Comparison of ENCODE assay signal across 13 cellular contexts in the genomic region with DNA sequence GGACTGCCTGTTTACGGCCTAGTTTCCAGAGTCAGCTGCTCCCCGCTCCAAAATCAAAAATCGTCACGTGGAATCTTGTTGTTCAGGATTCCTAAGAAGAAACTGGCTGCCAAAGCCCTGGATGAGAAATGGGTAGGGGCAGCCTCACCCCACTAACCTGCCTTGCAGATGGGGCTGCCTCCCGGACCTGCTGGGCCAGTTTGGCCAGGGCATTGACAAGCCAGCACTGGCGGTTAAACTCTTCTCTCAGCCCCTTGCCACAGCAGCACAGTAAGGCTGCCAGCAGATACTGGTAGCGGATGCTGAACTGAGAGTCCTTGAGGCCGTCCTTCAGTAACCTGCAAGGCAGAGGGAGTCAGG. TPM values are rescaled to one million over a fixed set of nuclear protein-coding genes. Genes with fewer than 3 reads are reported as not detected.
DNase-seq lines count a peak whose midpoint lies in the region; ATAC-seq and TF ChIP-seq lines count a peak whose summit lies in the region.
"Had no signal": no experiment of that assay in that cellular context is flagged by ENCODE, and none has a peak within 500 bp of the region (broad histone marks: within the 10 kb centered on the region; RNA-seq: fewer than 3 reads in every experiment).

No MANE protein-coding gene starts in this region.

- H3K27me3 ChIP-seq in heart left ventricle: no peaks in the 10 kb centered on the region
- H3K27me3 ChIP-seq in right atrium auricular region: no peaks in the 10 kb centered on the region
- no peaks in the 10 kb centered on the region for H3K27me3 ChIP-seq in prostate gland (replicated peaks; ENCODE audit: insufficient read depth)
- no peaks in the 10 kb centered on the region for H3K27me3 ChIP-seq in H9 (ENCODE audit: insufficient read depth, low read length)
- H3K27me3 ChIP-seq: cardiac muscle cell, esophagus muscularis mucosa had no signal

- H3K14ac ChIP-seq in H9 (ENCODE audit: insufficient read depth, low read length): no peak overlapping the region

- H3T11ph ChIP-seq in H9 (ENCODE audit: low read length): no peak overlapping the region

- no peak overlapping the region for H3K9ac ChIP-seq in H9 (ENCODE audit: extremely low read depth, insufficient read length, low read length)

- H3K27ac ChIP-seq in heart left ventricle (peak overlapping the region in 11 of 12 donors; percentile 25 to 88 (median 70)), right atrium auricular region (peak overlapping the region in 1 of 2 donors; percentile 51), prostate gland (peak overlapping the region; percentile 82), H9 (ENCODE audit: insufficient read length, low read depth, low read length) (no peak overlapping the region)
- H3K27ac ChIP-seq: cardiac muscle cell had no signal

- H3K4me3 ChIP-seq in heart left ventricle (no peak overlapping the region), right atrium auricular region (no peak overlapping the region), epithelial cell of esophagus (ENCODE audit: low read length) (peak overlapping the region; percentile 7), prostate gland (no peak overlapping the region)
- H3K4me3 ChIP-seq: cardiac muscle cell, esophagus muscularis mucosa had no signal

- H4K5ac ChIP-seq in H9 (ENCODE audit: insufficient read length, low read depth, low read length): no peak overlapping the region

- H3K9me3 Mint-ChIP-seq in H9: no peaks in the 10 kb centered on the region

- H3K4me3 Mint-ChIP-seq in H9: no peak overlapping the region

- no peak overlapping the region for H2BK120ac ChIP-seq in H9 (ENCODE audit: low read depth, low read length, poor library complexity, severe bottlenecking)

- peaks cover under 1% of the 10 kb centered on the region for H4K20me1 ChIP-seq in H9 (ENCODE audit: control insufficient read depth, insufficient read depth, insufficient read length)

- H3K4ac ChIP-seq in H9 (ENCODE audit: low read depth, low read length): no peak overlapping the region

- no peak for TF ChIP-seq CTCF in heart left ventricle (IDR thresholded peaks at IDR 0.05)
- TF ChIP-seq CTCF in right atrium auricular region (IDR thresholded peaks at IDR 0.05): no peak
- no peak for TF ChIP-seq CTCF in epithelial cell of esophagus (IDR thresholded peaks at IDR 0.05; ENCODE audit: insufficient read depth, low read depth, low read length, missing control alignments)
- TF ChIP-seq CTCF in prostate gland (IDR thresholded peaks at IDR 0.05): peak in 1 of 4 experiments; percentile 5
- no peak for TF ChIP-seq CTCF in H9 (conservative IDR thresholded peaks at IDR 0.05)

- H3K27me3 Mint-ChIP-seq in H9 (ENCODE audit: low read depth): no peaks in the 10 kb centered on the region

- H2AFZ ChIP-seq in H9 (ENCODE audit: low read length): no peak overlapping the region

- no peak overlapping the region for H4K8ac ChIP-seq in H9 (replicated peaks; ENCODE audit: insufficient read length, low read depth, low read length)

- no peak overlapping the region for H3K23ac ChIP-seq in H9 (ENCODE audit: insufficient read length, low read depth, low read length)

- ATAC-seq in heart left ventricle (no peak), HG03457 (IDR thresholded peaks at IDR 0.05; ENCODE audit: unreplicated experiment) (no peak)

- no peaks in the 10 kb centered on the region for H3K23me2 ChIP-seq in H9 (ENCODE audit: insufficient read length, low read depth, low read length, poor library complexity, severe bottlenecking)

- H3K4me1 Mint-ChIP-seq in H9: peaks cover 6 to 14% of the 10 kb centered on the region in 2 experiments

- H3K56ac ChIP-seq in H9 (ENCODE audit: insufficient read length, low read depth, low read length): no peak overlapping the region

- H3K27ac Mint-ChIP-seq in H9: no peak overlapping the region

- H3K4me1 ChIP-seq in heart left ventricle: peaks cover 5 to 68% (median 38%) of the 10 kb centered on the region in 12 donors
- peaks cover 0 to 63% of the 10 kb centered on the region in 2 donors for H3K4me1 ChIP-seq in right atrium auricular region
- peaks cover 13% of the 10 kb centered on the region for H3K4me1 ChIP-seq in prostate gland (replicated peaks)
- no peaks in the 10 kb centered on the region; the same call in 1 of the 2 replicates for H3K4me1 ChIP-seq in H9 (ENCODE audit: insufficient read depth, low read length)

- no peak overlapping the region for H4K91ac ChIP-seq in H9 (ENCODE audit: insufficient read length, low read depth, low read length)

- H3K79me1 ChIP-seq in H9 (ENCODE audit: insufficient read depth, low read depth, low read length, poor library complexity, severe bottlenecking): no peaks in the 10 kb centered on the region

- H3K18ac ChIP-seq in H9 (ENCODE audit: insufficient read length, low read depth, low read length): no peak overlapping the region

- 76 to 88% (median 85%) methylated on average over 7 to 8 of the region's 8 CpGs for WGBS in heart left ventricle, 4 donors
- 22% methylated on average over 8 of the region's 8 CpGs for WGBS in prostate gland
- no CpG with 5 or more reads among the region's 8 CpGs for WGBS in H9 (ENCODE audit: extremely low coverage, insufficient read length, low lambda C conversion rate)

- no peak overlapping the region for H2AK5ac ChIP-seq in H9 (ENCODE audit: insufficient read length, low read length)

- H2BK15ac ChIP-seq in H9 (ENCODE audit: low read depth, low read length): no peak overlapping the region

- H3K4me2 ChIP-seq in H9 (ENCODE audit: insufficient read depth, insufficient read length, low read length): no peak overlapping the region

- H3K36me3 Mint-ChIP-seq in H9 (ENCODE audit: insufficient read depth in 1 of 3, low read depth in 3 of 3): peaks cover 16 to 42% (median 28%) of the 10 kb centered on the region in 3 experiments; a peak in 6 of 7 replicates

- H3K9me3 ChIP-seq in heart left ventricle (no peaks in the 10 kb centered on the region), right atrium auricular region (no peaks in the 10 kb centered on the region), prostate gland (no peaks in the 10 kb centered on the region), H9 (ENCODE audit: control insufficient read depth, low read depth, low read length) (no peaks in the 10 kb centered on the region)
- H3K9me3 ChIP-seq: esophagus muscularis mucosa had no signal

- H2BK20ac ChIP-seq in H9 (ENCODE audit: low read depth, low read length, poor library complexity, severe bottlenecking): no peak overlapping the region

- no peak overlapping the region for H2BK5ac ChIP-seq in H9 (ENCODE audit: insufficient read length, low read length)

- H2BK12ac ChIP-seq in H9 (ENCODE audit: insufficient read length, low read depth, low read length): no peak overlapping the region

- DNase-seq in heart left ventricle (no peak), right atrium auricular region (ENCODE audit: low spot score) (no peak), epithelial cell of esophagus (ENCODE audit: low read depth) (peak; percentile 98), prostate gland (ENCODE audit: low spot score) (peak; percentile 95), ureter (ENCODE audit: low spot score) (peak; percentile 90), H9 (no peak), anterior cingulate cortex (lab: John Stamatoyannopoulos, UW) (no peak)
- DNase-seq: activated effector memory CD4-positive, alpha-beta T cell treated with anti-CD3 and anti-CD28 coated beads, Interleukin-2, amount 50 U/mL, for 16 hours; DMS53; NCI-H2081 had no signal

- H3K79me2 ChIP-seq in H9 (ENCODE audit: insufficient read depth, low read length): no peaks in the 10 kb centered on the region

- H3K36me3 ChIP-seq in heart left ventricle: peaks cover 0 to 99% (median 86%) of the 10 kb centered on the region in 9 donors
- peaks cover 63% of the 10 kb centered on the region for H3K36me3 ChIP-seq in right atrium auricular region
- no peaks in the 10 kb centered on the region for H3K36me3 ChIP-seq in prostate gland

- no peak for TF ChIP-seq POLR2A in heart left ventricle (IDR thresholded peaks at IDR 0.05)
- peak; percentile 8 for TF ChIP-seq POLR2A in prostate gland (IDR thresholded peaks at IDR 0.05)

- intact Hi-C loops in heart left ventricle (cut with DNase I): loop anchor here in 1 of 10 donors (10.0 kb wide), 1 partner anchor 362 kb away; no protein-coding TSS in a partner anchor
- intact Hi-C loops in prostate gland (cut with DNase I): no loop called here

RNA-seq across cellular contexts. Expression of gene PPP1R15B, which starts 31.6 kb away (rescaled TPM):
- total RNA-seq in heart left ventricle (10 to 100 TPM; 15.8 to 29.8 (median 25.9) TPM), right atrium auricular region (10 to 100 TPM; 27.3 to 30.9 TPM), prostate gland (10 to 100 TPM; 43.5 to 45.0 TPM), ureter (59.0 TPM), H9 (2021) (44.6 and 45.9 TPM in 2 replicates)
- polyA plus RNA-seq in heart left ventricle: 10 to 100 TPM in 1 of 2 donors, 1 to 10 TPM in 1; 8.1 to 27.9 TPM

RNA-seq across cellular contexts. Expression of gene PIK3C2B, which starts 51.4 kb away (rescaled TPM):
- 10 to 100 TPM; 12.9 to 42.5 (median 19.8) TPM for total RNA-seq in heart left ventricle
- 10 to 100 TPM in 1 of 2 donors, 1 to 10 TPM in 1; 9.2 to 11.9 TPM for polyA plus RNA-seq in heart left ventricle
- 10 to 100 TPM; 13.1 to 19.4 TPM for total RNA-seq in right atrium auricular region
- 10 to 100 TPM; 20.9 to 24.1 TPM for total RNA-seq in prostate gland
- total RNA-seq in ureter: 146 TPM
- 13.1 and 13.2 TPM in 2 replicates for total RNA-seq in H9 (2021)

Comparison
In these comparisons a context has a peak if more than half of its experiments do, and no peak if none do; other contexts are left out.
1. DNase-seq: peak in epithelial cell of esophagus (single experiment), prostate gland (single experiment) and ureter (single experiment); none in heart left ventricle (0 of 5), right atrium auricular region (single experiment), H9 (single experiment) and anterior cingulate cortex (0 of 58).